ENCODE assay signal across 30 cellular contexts in the genomic region with DNA sequence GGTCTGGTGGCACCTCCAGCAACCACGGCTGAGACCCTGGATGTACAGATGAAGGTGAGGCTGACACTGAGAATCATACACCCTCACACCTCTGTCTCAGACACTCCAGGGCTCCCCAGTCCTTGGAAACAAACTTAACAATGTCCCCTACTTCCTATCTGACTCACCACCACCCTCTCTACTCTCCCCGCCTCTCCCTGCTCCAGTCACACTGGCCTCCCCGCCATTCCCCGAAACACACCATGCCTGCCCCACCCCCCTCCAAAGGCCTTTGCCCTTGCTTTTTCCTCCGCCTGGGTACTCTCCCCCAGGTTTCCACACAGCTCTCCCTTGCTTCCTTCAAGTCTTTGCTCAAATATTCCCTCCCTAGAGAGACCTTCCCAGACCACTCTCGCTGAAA. TPM values are rescaled to one million over a fixed set of nuclear protein-coding genes. Genes with fewer than 3 reads are reported as not detected.
"Had no signal": no experiment of that assay in that cellular context is flagged by ENCODE, and none has a peak within 500 bp of the region (broad histone marks: within the 10 kb centered on the region; RNA-seq: fewer than 3 reads in every experiment).

No MANE protein-coding gene starts in this region.

- FAIRE-seq: astrocyte, RCC 7860, TTC549 had no signal

- H3K9me3 ChIP-seq: MG63 had no signal

- H3K27me3 ChIP-seq: cardiac muscle cell, MG63 had no signal

- H3K4me2 ChIP-seq: KMS-11 had no signal

- H3K9ac ChIP-seq: KMS-11 had no signal

- DNase-seq: activated CD4-positive, alpha-beta memory T cell treated with anti-CD3 and anti-CD28 coated beads for 36 hours; activated CD4-positive, alpha-beta T cell treated with anti-CD3 and anti-CD28 coated beads, Interleukin-2, amount 10 ng/mL, durations not matched to agents 7 days and 5 days; activated CD4-positive, CD25-positive, alpha-beta regulatory T cell; activated CD8-positive, alpha-beta memory T cell treated with anti-CD3 and anti-CD28 coated beads for 24 hours; activated effector memory CD4-positive, alpha-beta T cell treated with anti-CD3 and anti-CD28 coated beads, Interleukin-2, amount 50 U/mL, for 16 hours; activated naive CD4-positive, alpha-beta T cell treated with anti-CD3 and anti-CD28 coated beads for 36 hours; activated T-cell treated with anti-CD3 and anti-CD28 coated beads, Interleukin-2, amount 50 U/mL, for 4 hours; amygdala; MG63; MV-4-11; NCI-H1105; NCI-H1436; NCI-H1694 treated with DMSO at 0.1 percent for 48 hours; NCI-H2029 treated with DMSO at 0.1 percent for 48 hours; NCI-H345; NCI-H510A; NCI-H69; NK-92 treated with Interleukin-12 subunit alpha and Interleukin-12 subunit beta, amount 100 ng/mL, for 24 hours; PC-3; SHP77 treated with DMSO at 0.1 percent for 48 hours; T-helper 17 cell; T-helper 9 cell had no signal

- H3K36me3 ChIP-seq: cardiac muscle cell, MG63 had no signal

- H3K27ac ChIP-seq: cardiac muscle cell, KMS-11, VCaP had no signal

- H3K4me3 ChIP-seq: cardiac muscle cell, MG63 had no signal

RNA-seq across cellular contexts. Expression of gene BPI, which starts 16.3 kb away (rescaled TPM):
- total RNA-seq: activated CD4-positive, alpha-beta memory T cell treated with anti-CD3 and anti-CD28 coated beads for 36 hours; activated CD4-positive, alpha-beta T cell treated with anti-CD3 and anti-CD28 coated beads, Interleukin-2, amount 10 ng/mL, durations not matched to agents 7 days and 5 days; activated naive CD4-positive, alpha-beta T cell treated with anti-CD3 and anti-CD28 coated beads for 36 hours; activated T-cell treated with anti-CD3 and anti-CD28 coated beads, Interleukin-2, amount 50 U/mL, for 4 hours; astrocyte; cardiac muscle cell; PC-3; SK-MEL-5; T-helper 17 cell had no signal
- polyA plus RNA-seq: cardiac muscle cell, IgD-negative memory B cell had no signal

RNA-seq across cellular contexts. Expression of gene LBP, which starts 26.1 kb away (rescaled TPM):
- total RNA-seq: activated CD4-positive, alpha-beta memory T cell treated with anti-CD3 and anti-CD28 coated beads for 36 hours; activated CD4-positive, alpha-beta T cell treated with anti-CD3 and anti-CD28 coated beads, Interleukin-2, amount 10 ng/mL, durations not matched to agents 7 days and 5 days; activated naive CD4-positive, alpha-beta T cell treated with anti-CD3 and anti-CD28 coated beads for 36 hours; astrocyte; cardiac muscle cell; PC-3; SK-MEL-5; T-helper 17 cell had no signal
- polyA plus RNA-seq: cardiac muscle cell, IgD-negative memory B cell had no signal

RNA-seq across cellular contexts. Expression of gene KIAA1755, which starts 59.7 kb away (rescaled TPM):
- total RNA-seq: activated CD4-positive, alpha-beta memory T cell treated with anti-CD3 and anti-CD28 coated beads for 36 hours; activated CD4-positive, alpha-beta T cell treated with anti-CD3 and anti-CD28 coated beads, Interleukin-2, amount 10 ng/mL, durations not matched to agents 7 days and 5 days; activated naive CD4-positive, alpha-beta T cell treated with anti-CD3 and anti-CD28 coated beads for 36 hours; activated T-cell treated with anti-CD3 and anti-CD28 coated beads, Interleukin-2, amount 50 U/mL, for 4 hours; cardiac muscle cell; SK-MEL-5; T-helper 17 cell had no signal
- polyA plus RNA-seq: cardiac muscle cell, IgD-negative memory B cell had no signal
